ENCODE assay signal across 10 cellular contexts in the genomic region with DNA sequence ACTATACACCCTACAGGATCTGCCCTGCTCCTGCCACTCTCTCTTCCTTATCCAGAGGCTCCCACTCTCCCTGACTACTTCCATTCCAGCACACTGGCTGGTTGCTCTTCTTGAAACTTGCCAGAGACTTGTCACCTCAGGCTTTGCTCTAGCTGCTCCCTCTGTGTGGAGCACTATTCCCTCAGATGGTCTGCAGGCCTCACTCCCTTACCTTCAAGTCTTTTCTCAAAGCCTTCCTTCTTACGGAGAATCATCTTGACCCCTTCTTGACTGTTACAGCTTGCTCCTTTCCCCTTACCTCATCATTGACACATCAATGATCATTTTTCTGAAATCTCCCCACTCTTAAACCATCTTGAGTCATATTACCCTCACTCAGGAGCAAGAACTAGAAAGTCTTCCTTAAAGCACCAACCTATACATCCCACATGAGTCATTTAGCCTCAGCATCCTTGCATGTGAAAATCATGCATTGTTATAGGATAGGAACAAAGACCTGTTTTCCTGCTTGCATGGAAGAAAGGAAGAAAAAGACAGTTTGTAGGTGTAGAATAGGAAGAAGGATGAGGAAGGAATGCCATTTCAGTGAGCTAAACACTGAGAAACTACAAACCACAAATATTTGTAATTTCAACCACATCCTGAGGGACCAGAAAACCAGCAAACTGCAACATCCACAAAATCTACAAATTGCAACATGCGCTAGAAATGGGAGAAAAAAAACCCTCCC. TPM values are rescaled to one million over a fixed set of nuclear protein-coding genes. Genes with fewer than 3 reads are reported as not detected.
DNase-seq lines count a peak whose midpoint lies in the region; ATAC-seq and TF ChIP-seq lines count a peak whose summit lies in the region.
"Had no signal": no experiment of that assay in that cellular context is flagged by ENCODE, and none has a peak within 500 bp of the region (broad histone marks: within the 10 kb centered on the region; RNA-seq: fewer than 3 reads in every experiment).

No MANE protein-coding gene starts in this region.

- peak overlapping the region; percentile 88 for H2BK5ac ChIP-seq in mesenchymal stem cell (ENCODE audit: low read depth, low read length, poor library complexity, severe bottlenecking)

- H3K27ac ChIP-seq in mesenchymal stem cell (ENCODE audit: low read length, poor library complexity, severe bottlenecking) = peak overlapping the region; percentile 98

- H2AFZ ChIP-seq in mesenchymal stem cell (ENCODE audit: low read depth, low read length) = no peak overlapping the region

- peak overlapping the region; percentile 85 for H2AK5ac ChIP-seq in mesenchymal stem cell (ENCODE audit: low read length, severe bottlenecking)

- H3K4me1 ChIP-seq in mesenchymal stem cell (ENCODE audit: control insufficient read depth, insufficient read depth, low read depth, low read length) = peaks cover 3% of the 10 kb centered on the region

- H3K4me1 Mint-ChIP-seq in progenitor cell of endocrine pancreas (ENCODE audit: low read depth) = no peaks in the 10 kb centered on the region

- peak overlapping the region; percentile 98 for H4K91ac ChIP-seq in mesenchymal stem cell (ENCODE audit: low read length)

- H2BK12ac ChIP-seq in mesenchymal stem cell (ENCODE audit: low read length in 2 of 2) = peak overlapping the region; percentile 95 to 99

- H3K14ac ChIP-seq in mesenchymal stem cell (ENCODE audit: low read length in 2 of 2) = no peak overlapping the region

- H3K27me3 ChIP-seq in mesenchymal stem cell (ENCODE audit: control insufficient read depth in 1 of 2, insufficient read depth in 1 of 2, low read length in 2 of 2) = no peaks in the 10 kb centered on the region

- peak; percentile 13 for DNase-seq in GM12865 (ENCODE audit: low read depth)
- DNase-seq in SKM-1 treated with dmso at 0.1 percent for 144 hours (lab: John Stamatoyannopoulos, UW; ENCODE audit: unreplicated experiment) = peak; percentile 87
- DNase-seq in mesenchymal stem cell = peak; percentile 92
- DNase-seq in progenitor cell of endocrine pancreas (ENCODE audit: low spot score, unreplicated experiment) = no peak
- DNase-seq in HT-29 (ENCODE audit: low spot score) = no peak
- DNase-seq in anterior cingulate cortex (lab: John Stamatoyannopoulos, UW) = no peak
- DNase-seq: activated effector memory CD4-positive, alpha-beta T cell treated with anti-CD3 and anti-CD28 coated beads, Interleukin-2, amount 50 U/mL, for 16 hours had no signal

- H3K9me3 ChIP-seq in mesenchymal stem cell (ENCODE audit: control insufficient read depth, low read length) = no peaks in the 10 kb centered on the region

- peaks cover 11% of the 10 kb centered on the region for H3K36me3 Mint-ChIP-seq in progenitor cell of endocrine pancreas (ENCODE audit: insufficient read depth)

- H4K8ac ChIP-seq in mesenchymal stem cell (ENCODE audit: low read length) = peak overlapping the region; percentile 79

- H3K27me3 Mint-ChIP-seq in progenitor cell of endocrine pancreas = no peaks in the 10 kb centered on the region

- 7% methylated on average over 2 of the region's 2 CpGs for WGBS in mesenchymal stem cell

- peak overlapping the region; percentile 85 for H3K9ac ChIP-seq in mesenchymal stem cell (ENCODE audit: low read length)

- TF ChIP-seq CTCF in GM12865 (IDR thresholded peaks at IDR 0.05; ENCODE audit: insufficient read depth, low read depth, low read length, missing control alignments) (no peak), progenitor cell of endocrine pancreas (IDR thresholded peaks at IDR 0.05; ENCODE audit: unreplicated experiment) (no peak)

- peak overlapping the region; percentile 29 to 78 for H3K4ac ChIP-seq in mesenchymal stem cell (ENCODE audit: low read depth in 1 of 2, low read length in 2 of 2)

- H3K23ac ChIP-seq in mesenchymal stem cell (ENCODE audit: low read length in 2 of 2) = no peak overlapping the region

- peaks cover 8% of the 10 kb centered on the region for H3K79me1 ChIP-seq in mesenchymal stem cell (replicated peaks; ENCODE audit: low read length, poor library complexity, severe bottlenecking)

- peaks cover 6 to 86% of the 10 kb centered on the region in 2 experiments for H3K36me3 ChIP-seq in mesenchymal stem cell (ENCODE audit: control insufficient read depth in 1 of 2, insufficient read depth in 2 of 2, low read depth in 1 of 2, low read length in 2 of 2)

- H3K4me3 Mint-ChIP-seq in progenitor cell of endocrine pancreas (ENCODE audit: low read depth) = no peak overlapping the region

- no peaks in the 10 kb centered on the region for H3K9me3 Mint-ChIP-seq in progenitor cell of endocrine pancreas (ENCODE audit: low read depth)

- H3K4me2 ChIP-seq in mesenchymal stem cell (ENCODE audit: low read length, poor library complexity, severe bottlenecking) = peak overlapping the region; percentile 29

- H3K4me3 ChIP-seq in GM12865 (ENCODE audit: low read depth, low read length) (no peak overlapping the region), mesenchymal stem cell (ENCODE audit: insufficient read depth in 1 of 2, low read depth in 1 of 2, low read length in 2 of 2) (no peak overlapping the region)
- H3K4me3 ChIP-seq: skin epidermis had no signal

- peak overlapping the region; percentile 37 to 93 for H3K18ac ChIP-seq in mesenchymal stem cell (ENCODE audit: low read depth in 1 of 2, low read length in 2 of 2)

- H2BK120ac ChIP-seq in mesenchymal stem cell (ENCODE audit: low read depth, low read length) = peak overlapping the region; percentile 29

- ATAC-seq in HG03060 (IDR thresholded peaks at IDR 0.05; ENCODE audit: low read depth, unreplicated experiment) (peak; percentile 41), GM21528 (IDR thresholded peaks at IDR 0.05; ENCODE audit: low FRiP score, unreplicated experiment) (no peak)

- no peak overlapping the region for H3K27ac Mint-ChIP-seq in progenitor cell of endocrine pancreas

- no peak overlapping the region for H2BK15ac ChIP-seq in mesenchymal stem cell (ENCODE audit: low read depth, poor library complexity, severe bottlenecking)

RNA-seq across cellular contexts. Expression of gene ANTXR2, which starts 55.7 kb away (rescaled TPM):
- 80.9 TPM for polyA plus RNA-seq in mesenchymal stem cell (2013, experiment 1 of 2)
- 84.2 TPM for polyA plus RNA-seq in mesenchymal stem cell (2013, experiment 2 of 2)
- 46.9 and 49.9 TPM in 2 replicates for total RNA-seq in progenitor cell of endocrine pancreas
- 12.6 and 16.7 TPM in 2 replicates for total RNA-seq in HT-29 (2014; rRNA removed; shearing (Covaris generic))

Comparison
In these comparisons a context has a peak if more than half of its experiments do, and no peak if none do; other contexts are left out.
1. DNase-seq: peak in GM12865 (single experiment), SKM-1 treated with dmso at 0.1 percent for 144 hours (single experiment) and mesenchymal stem cell (single experiment); none in progenitor cell of endocrine pancreas (single experiment), HT-29 (single experiment) and anterior cingulate cortex (0 of 58).